In the genomic region with DNA sequence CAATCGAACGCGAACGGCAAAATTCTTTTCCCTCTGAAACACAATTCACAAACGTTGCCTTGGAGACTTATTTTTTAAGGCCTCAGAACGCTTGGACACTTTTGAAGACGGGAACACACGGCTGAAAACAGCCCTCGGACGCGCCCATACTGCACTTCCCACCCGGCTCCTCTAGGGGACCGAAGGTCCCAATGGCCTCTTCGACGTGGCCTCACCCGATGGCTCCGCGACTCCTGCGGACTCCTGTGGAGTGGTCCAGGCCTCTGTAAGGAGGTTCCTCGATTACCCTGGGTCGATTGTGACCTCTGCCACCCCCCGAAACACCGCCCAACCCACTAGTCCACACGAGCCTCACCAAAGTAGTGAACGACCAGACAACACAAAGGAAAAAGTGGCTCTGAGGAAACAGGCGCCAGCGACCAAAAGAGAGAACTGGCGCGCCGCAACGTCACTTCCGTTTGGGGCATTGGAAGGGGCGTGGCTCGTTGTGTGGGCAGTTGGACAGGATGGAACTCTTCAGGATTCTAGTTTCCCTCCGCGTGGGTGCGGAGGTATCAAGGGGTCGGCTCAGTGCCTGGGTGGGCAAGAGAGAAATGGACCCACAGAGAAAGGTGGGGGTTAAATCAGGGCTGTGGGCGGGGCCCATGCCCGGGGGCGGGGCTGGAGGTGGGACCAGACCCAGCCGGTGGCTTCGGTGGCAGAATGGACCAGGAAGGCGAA, we compare ENCODE assay signal across 10 cellular contexts. TPM values are rescaled to one million over a fixed set of nuclear protein-coding genes. Genes with fewer than 3 reads are reported as not detected.
A peak's percentile ranks its signal among the peaks of the same experiment; 100 is the strongest.
DNase-seq lines count a peak whose midpoint lies in the region; ATAC-seq and TF ChIP-seq lines count a peak whose summit lies in the region.
"Had no signal": no experiment of that assay in that cellular context is flagged by ENCODE, and none has a peak within 500 bp of the region (broad histone marks: within the 10 kb centered on the region; RNA-seq: fewer than 3 reads in every experiment).

A gene (minus strand): TSS at position 434 of the 720 bp plus-strand sequence. CDS start 23,303 bp downstream, outside the sequence.

- H4K20me1 ChIP-seq in GM23338 (replicated peaks; ENCODE audit: insufficient read depth): no peaks in the 10 kb centered on the region

- peak in 1 of 2 experiments; percentile 32; a peak in 3 of 4 replicates for TF ChIP-seq CTCF in GM23338 (conservative IDR thresholded peaks at IDR 0.05; ENCODE audit: low read depth in 2 of 2)
- TF ChIP-seq CTCF in CD4-positive, alpha-beta T cell (IDR thresholded peaks at IDR 0.05): no peak

- POLR2A ChIA-PET in CD4-positive, alpha-beta T cell (lab: Charles Lee): no interaction called here

- H3K79me2 ChIP-seq in GM23338 (replicated peaks; ENCODE audit: insufficient read depth): no peaks in the 10 kb centered on the region

- peaks cover 3% of the 10 kb centered on the region for H3K27me3 Mint-ChIP-seq in GM23338 (ENCODE audit: insufficient read depth, low read depth, poor library complexity)
- H3K27me3 Mint-ChIP-seq in CD4-positive, alpha-beta T cell: peaks cover 8% of the 10 kb centered on the region

- H2AFZ ChIP-seq in GM23338: peak within 1 kb of the TSS; percentile 81; the same call in 1 of the 2 replicates

- peak; percentile 44 for DNase-seq in AG20443 (ENCODE audit: low spot score)
- DNase-seq in GM23338 (ENCODE audit: low spot score): peak; percentile 47
- DNase-seq in activated T-cell treated with anti-CD3 and anti-CD28 coated beads, Interleukin-2, amount 50 U/mL, for 48 hours: peak; percentile 32 to 38
- DNase-seq in CD4-positive, alpha-beta T cell: no peak
- no peak for DNase-seq in NOMO-1 (lab: John Stamatoyannopoulos, UW; ENCODE audit: unreplicated experiment in 2 of 2)
- DNase-seq: esophagus squamous epithelium had no signal

- H3K9me3 ChIP-seq in iPS-15b (ENCODE audit: control insufficient read depth, insufficient read depth, low read length): peaks cover under 1% of the 10 kb centered on the region
- H3K9me3 ChIP-seq in CD4-positive, alpha-beta T cell (ENCODE audit: control insufficient read depth, low read length): peaks cover 60% of the 10 kb centered on the region

- H3K36me3 ChIP-seq in GM23338 (ENCODE audit: insufficient read depth) (peaks cover 5% of the 10 kb centered on the region; the same call in 1 of the 2 replicates), iPS-15b (ENCODE audit: control insufficient read depth, insufficient read depth, low read length) (no peaks in the 10 kb centered on the region)
- H3K36me3 ChIP-seq: esophagus squamous epithelium had no signal

- H3K4me3 Mint-ChIP-seq in GM23338: peak within 1 kb of the TSS; percentile 53; the same call in 2 of the 3 replicates
- no peak within 1 kb of the TSS for H3K4me3 Mint-ChIP-seq in CD4-positive, alpha-beta T cell

- ATAC-seq in GM23338 (peak; percentile 74), GM21737 (IDR thresholded peaks at IDR 0.05; ENCODE audit: unreplicated experiment) (no peak), HG03520 (IDR thresholded peaks at IDR 0.05; ENCODE audit: unreplicated experiment) (no peak)
- no peak for ATAC-seq in CD4-positive, alpha-beta T cell (ENCODE audit: poor library complexity)

- H3K9me2 ChIP-seq in GM23338 (ENCODE audit: insufficient read depth): no peaks in the 10 kb centered on the region

- H3K9me3 Mint-ChIP-seq in GM23338: peaks cover 94% of the 10 kb centered on the region
- H3K9me3 Mint-ChIP-seq in CD4-positive, alpha-beta T cell: peaks cover 7% of the 10 kb centered on the region

- H3K27me3 ChIP-seq in GM23338 (ENCODE audit: insufficient read depth) (no peaks in the 10 kb centered on the region), iPS-15b (ENCODE audit: control insufficient read depth, insufficient read depth, low read length) (no peaks in the 10 kb centered on the region)
- no peaks in the 10 kb centered on the region for H3K27me3 ChIP-seq in CD4-positive, alpha-beta T cell (ENCODE audit: control insufficient read depth, insufficient read depth, low read length)

- CTCF ChIA-PET in CD4-positive, alpha-beta T cell (lab: Charles Lee): no interaction called here

- H3K4me1 Mint-ChIP-seq in GM23338: no peaks in the 10 kb centered on the region
- H3K4me1 Mint-ChIP-seq in CD4-positive, alpha-beta T cell (ENCODE audit: low read depth): no peaks in the 10 kb centered on the region

- H3K4me3 ChIP-seq in GM23338 (peak within 1 kb of the TSS; percentile 30; the same call in 1 of the 2 replicates), iPS-15b (ENCODE audit: low read depth, low read length) (peak within 1 kb of the TSS; percentile 39)
- H3K4me3 ChIP-seq: esophagus squamous epithelium had no signal

- H3K36me3 Mint-ChIP-seq in GM23338 (ENCODE audit: low read depth): peaks cover 29% of the 10 kb centered on the region; the same call in 2 of the 3 replicates
- peaks cover 30% of the 10 kb centered on the region for H3K36me3 Mint-ChIP-seq in CD4-positive, alpha-beta T cell (ENCODE audit: low read depth)

- no peak within 1 kb of the TSS for H3K27ac ChIP-seq in GM23338 (ENCODE audit: low read depth)
- no peak within 1 kb of the TSS for H3K27ac ChIP-seq in CD4-positive, alpha-beta T cell (ENCODE audit: low read depth, low read length)
- H3K27ac ChIP-seq: esophagus squamous epithelium had no signal

- no peak within 1 kb of the TSS for H3K4me2 ChIP-seq in GM23338

- no peaks in the 10 kb centered on the region for H3F3A ChIP-seq in GM23338 (replicated peaks; ENCODE audit: low read depth)

- intact Hi-C loops in CD4-positive, alpha-beta T cell (cut with DNase I, micrococcal nuclease): no loop called here

- H3K27ac Mint-ChIP-seq in GM23338: no peak within 1 kb of the TSS
- H3K27ac Mint-ChIP-seq in CD4-positive, alpha-beta T cell: no peak within 1 kb of the TSS

- H3K9ac ChIP-seq in iPS-15b (ENCODE audit: low read depth, low read length): no peak within 1 kb of the TSS

- no peaks in the 10 kb centered on the region for H3K4me1 ChIP-seq in GM23338 (ENCODE audit: insufficient read depth)
- H3K4me1 ChIP-seq in iPS-15b (ENCODE audit: control insufficient read depth, insufficient read depth, low read length): no peaks in the 10 kb centered on the region
- H3K4me1 ChIP-seq: esophagus squamous epithelium had no signal

TF ChIP-seq in GM23338, 12 proteins besides CTCF, POLR2A, EP300 and RAD21:
- TF ChIP-seq POLR2AphosphoS5 (IDR thresholded peaks at IDR 0.05; ENCODE audit: low read depth) (no peak), ZNF114 (CRISPR knock-in tag; IDR thresholded peaks at IDR 0.05) (no peak), ZNF331 (CRISPR knock-in tag; IDR thresholded peaks at IDR 0.05; ENCODE audit: low read depth) (no peak), EZH2phosphoT487 (IDR thresholded peaks at IDR 0.05; ENCODE audit: unreplicated experiment) (no peak), CREB1 (CRISPR knock-in tag; IDR thresholded peaks at IDR 0.05; ENCODE audit: low read depth) (no peak)
- TF ChIP-seq, protein P1, sequence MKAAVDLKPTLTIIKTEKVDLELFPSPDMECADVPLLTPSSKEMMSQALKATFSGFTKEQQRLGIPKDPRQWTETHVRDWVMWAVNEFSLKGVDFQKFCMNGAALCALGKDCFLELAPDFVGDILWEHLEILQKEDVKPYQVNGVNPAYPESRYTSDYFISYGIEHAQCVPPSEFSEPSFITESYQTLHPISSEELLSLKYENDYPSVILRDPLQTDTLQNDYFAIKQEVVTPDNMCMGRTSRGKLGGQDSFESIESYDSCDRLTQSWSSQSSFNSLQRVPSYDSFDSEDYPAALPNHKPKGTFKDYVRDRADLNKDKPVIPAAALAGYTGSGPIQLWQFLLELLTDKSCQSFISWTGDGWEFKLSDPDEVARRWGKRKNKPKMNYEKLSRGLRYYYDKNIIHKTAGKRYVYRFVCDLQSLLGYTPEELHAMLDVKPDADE (IDR thresholded peaks at IDR 0.05): no peak

RNA-seq across cellular contexts. Expression of the gene that starts here (rescaled TPM):
- 0.14 and 0.31 TPM in 2 replicates for total RNA-seq in GM23338 (2014; rRNA removed; shearing (Covaris generic))
- polyA plus RNA-seq in GM23338 (2016; fragmentation: Nextera tagmentation; extraction: Ambion mirVana): not detected in 2 replicates
- not detected for total RNA-seq in CD4-positive, alpha-beta T cell
- total RNA-seq: esophagus squamous epithelium, osteocyte had no signal

Comparison
In these comparisons a context has a peak if more than half of its experiments do, and no peak if none do; other contexts are left out.
1. Peak in DNase-seq, ATAC-seq and H3K4me3 ChIP-seq in GM23338; RNA of the gene not detected or under 1 TPM.
2. DNase-seq: peak in AG20443 (single experiment) and activated T-cell treated with anti-CD3 and anti-CD28 coated beads, Interleukin-2, amount 50 U/mL, for 48 hours (2 of 2); none in CD4-positive, alpha-beta T cell (0 of 10) and NOMO-1 (0 of 2).